Comparison of ENCODE assay signal across 8 cellular contexts in genomic region chr14:80942158-80942738, GRCh38. TPM values are rescaled to one million over a fixed set of nuclear protein-coding genes. Genes with fewer than 3 reads are reported as not detected.
DNase-seq lines count a peak whose midpoint lies in the region; ATAC-seq and TF ChIP-seq lines count a peak whose summit lies in the region.

No MANE protein-coding gene starts in this region.

- peak overlapping the region; percentile 86 for H3K4me3 ChIP-seq in GM06990 (replicated peaks; ENCODE audit: low read depth, low read length)
- H3K4me3 ChIP-seq in coronary artery, result peak overlapping the region; percentile 79

- peak; percentile 20 for ATAC-seq in GM21529 (IDR thresholded peaks at IDR 0.05; ENCODE audit: unreplicated experiment)
- ATAC-seq in natural killer cell treated with Interleukin-12 subunit alpha and Interleukin-12 subunit beta and Interleukin-15 and Interleukin-18, amount 100 ng/mL, for 72 hours, result peak in 1 of 2 donors; percentile 34

- H3K9me3 Mint-ChIP-seq in natural killer cell treated with Interleukin-12 subunit alpha and Interleukin-12 subunit beta and Interleukin-15 and Interleukin-18, amount 100 ng/mL, for 72 hours, result no peaks in the 10 kb centered on the region

- H3K36me3 ChIP-seq in GM06990 (ENCODE audit: control insufficient read depth, insufficient read depth, low read length), result no peaks in the 10 kb centered on the region

- peaks cover 20 to 21% of the 10 kb centered on the region in 2 donors for H3K4me1 Mint-ChIP-seq in natural killer cell treated with Interleukin-12 subunit alpha and Interleukin-12 subunit beta and Interleukin-15 and Interleukin-18, amount 100 ng/mL, for 72 hours (ENCODE audit: low read depth in 2 of 2)

- H3K27ac Mint-ChIP-seq in natural killer cell treated with Interleukin-12 subunit alpha and Interleukin-12 subunit beta and Interleukin-15 and Interleukin-18, amount 100 ng/mL, for 72 hours, result peak overlapping the region; percentile 78 to 91

- TF ChIP-seq CTCF in GM06990 (IDR thresholded peaks at IDR 0.05; ENCODE audit: insufficient read depth, low read length, poor library complexity, severe bottlenecking), result no peak
- TF ChIP-seq CTCF in coronary artery (IDR thresholded peaks at IDR 0.05), result no peak

- peak overlapping the region; percentile 85 for H3K4me3 Mint-ChIP-seq in natural killer cell treated with Interleukin-12 subunit alpha and Interleukin-12 subunit beta and Interleukin-15 and Interleukin-18, amount 100 ng/mL, for 72 hours

- H3K27ac ChIP-seq in coronary artery, result peak overlapping the region; percentile 33 to 36

- no peaks in the 10 kb centered on the region for H3K27me3 ChIP-seq in GM06990 (replicated peaks; ENCODE audit: control insufficient read depth, insufficient read depth, low read length)

- no peaks in the 10 kb centered on the region for H3K36me3 Mint-ChIP-seq in natural killer cell treated with Interleukin-12 subunit alpha and Interleukin-12 subunit beta and Interleukin-15 and Interleukin-18, amount 100 ng/mL, for 72 hours

- DNase-seq in GM06990 (ENCODE audit: extremely low read depth, insufficient read length) (no peak), NAMALWA (ENCODE audit: low spot score) (peak; percentile 60), coronary artery (ENCODE audit: low spot score) (no peak), middle frontal gyrus (ENCODE audit: extremely low spot score, low spot score) (no peak), NCI-H345 treated with DMSO at 0.1 percent for 48 hours (lab: John Stamatoyannopoulos, UW; ENCODE audit: unreplicated experiment) (no peak)
- no peak for DNase-seq in natural killer cell treated with Interleukin-12 subunit alpha and Interleukin-12 subunit beta and Interleukin-15 and Interleukin-18, amount 100 ng/mL, for 72 hours (ENCODE audit: low spot score)
- no peak for DNase-seq in NK-92 treated with Interleukin-12 subunit alpha and Interleukin-12 subunit beta, amount 100 ng/mL, for 24 hours (lab: John Stamatoyannopoulos, UW)

- peaks cover 0 to 6% of the 10 kb centered on the region in 2 donors for H3K27me3 Mint-ChIP-seq in natural killer cell treated with Interleukin-12 subunit alpha and Interleukin-12 subunit beta and Interleukin-15 and Interleukin-18, amount 100 ng/mL, for 72 hours

RNA-seq across cellular contexts. Expression of gene CEP128, which starts 0.7 kb away (rescaled TPM):
- total RNA-seq in natural killer cell treated with Interleukin-12 subunit alpha and Interleukin-12 subunit beta and Interleukin-15 and Interleukin-18, amount 100 ng/mL, for 72 hours, result 10 to 100 TPM; 18.1 to 42.2 TPM

RNA-seq across cellular contexts. Expression of gene TSHR, which starts 13.2 kb away (rescaled TPM):
- total RNA-seq in natural killer cell treated with Interleukin-12 subunit alpha and Interleukin-12 subunit beta and Interleukin-15 and Interleukin-18, amount 100 ng/mL, for 72 hours, result not detected
